17 cellular contexts compared by ENCODE assay signal in the genomic region with DNA sequence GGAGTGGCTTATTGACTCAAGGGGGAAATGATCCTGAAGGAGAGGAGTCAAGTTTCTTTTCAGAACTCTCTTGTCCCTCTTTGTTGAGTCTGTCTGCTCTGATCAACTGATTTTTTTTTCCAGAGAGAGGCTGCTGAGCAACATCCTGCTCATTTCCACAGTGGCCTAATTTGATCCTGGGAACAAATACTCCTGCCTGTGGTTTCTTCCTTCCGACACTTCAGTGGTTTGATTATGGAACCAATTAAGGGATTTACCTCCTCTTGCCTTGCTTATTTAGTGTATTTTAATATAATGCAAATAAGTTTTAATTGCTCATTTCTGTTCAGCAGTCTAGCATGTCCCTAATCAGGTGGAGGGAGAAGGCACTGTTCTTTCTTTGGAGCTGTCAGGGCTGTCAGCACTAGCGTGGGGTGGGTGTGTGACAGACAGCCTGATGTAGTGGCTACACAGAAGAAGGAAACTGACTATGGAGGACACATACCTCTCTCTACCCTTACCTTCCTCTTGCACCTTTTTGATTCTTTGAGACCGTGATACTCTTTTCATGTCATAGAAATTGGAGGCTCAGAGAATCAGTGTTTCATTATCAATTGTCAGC.
"Had no signal": no experiment of that assay in that cellular context is flagged by ENCODE, and none has a peak within 500 bp of the region (broad histone marks: within the 10 kb centered on the region; RNA-seq: fewer than 3 reads in every experiment).

No MANE protein-coding gene starts in this region.

- FAIRE-seq: small intestine had no signal

- ATAC-seq: activated T-cell treated with anti-CD3 and anti-CD28 coated beads, Interleukin-2, amount 50 U/mL, for 72 hours had no signal

- H3K36me3 ChIP-seq: brain microvascular endothelial cell, neutrophil, transverse colon had no signal

- H3K9me3 ChIP-seq: neutrophil, transverse colon had no signal

- DNase-seq: activated CD4-positive, alpha-beta T cell treated with anti-CD3 and anti-CD28 coated beads, Interleukin-2, amount 10 ng/mL, durations not matched to agents 7 days and 5 days; activated CD8-positive, alpha-beta memory T cell treated with anti-CD3 and anti-CD28 coated beads, Interleukin-2, amount 50 U/mL, for 48 hours; activated gamma-delta T cell; activated T-cell treated with anti-CD3 and anti-CD28 coated beads, Interleukin-2, amount 50 U/mL, for 72 hours; amniotic stem cell; brain microvascular endothelial cell; cortex of kidney; effector memory CD4-positive, alpha-beta T cell; kidney glomerular epithelial cell; small intestine; stimulated activated CD4-positive, alpha-beta T cell treated with anti-CD3 and anti-CD28 coated beads, Interleukin-4, amount 100 ng/mL, for 4 hours; stimulated activated CD8-positive, alpha-beta memory T cell treated with anti-CD3 and anti-CD28 coated beads, Interleukin-4, amount 100 ng/mL, for 48 hours; stimulated activated naive CD4-positive, alpha-beta T cell treated with Interleukin-2 at 50 U/mL for 16 hours; SW 1271; transverse colon had no signal

- H3K4me3 ChIP-seq: lung, transverse colon had no signal

- H3K27ac ChIP-seq: brain microvascular endothelial cell, neutrophil, transverse colon had no signal

- H3K27me3 ChIP-seq: brain microvascular endothelial cell, neutrophil, transverse colon had no signal
